ENCODE assay signal across 8 cellular contexts in genomic region chr2:201151127-201152074, GRCh38. TPM values are rescaled to one million over a fixed set of nuclear protein-coding genes. Genes with fewer than 3 reads are reported as not detected.
DNase-seq lines count a peak whose midpoint lies in the region; ATAC-seq, FAIRE-seq and TF ChIP-seq lines count a peak whose summit lies in the region.

No MANE protein-coding gene starts in this region.

- intact Hi-C loops in psoas muscle (cut with DNase I): loop anchor here (5.0 to 10.0 kb wide), 2 partner anchors 34 to 77 kb away; partner anchors contain the start of genes CFLAR (in 1 of the 2), HYCC2 (in 1 of the 2) and NDUFB3 (in 1 of the 2)

- peak overlapping the region; percentile 27 for H3K4me3 Mint-ChIP-seq in activated naive CD4-positive, alpha-beta T cell treated with anti-CD3 and anti-CD28 coated beads, Interleukin-2, amount 50 U/mL, for 24 hours

- peaks cover 49% of the 10 kb centered on the region for H3K4me1 Mint-ChIP-seq in activated naive CD4-positive, alpha-beta T cell treated with anti-CD3 and anti-CD28 coated beads, Interleukin-2, amount 50 U/mL, for 24 hours

- peaks cover 16 to 100% of the 10 kb centered on the region in 2 donors for H3K36me3 ChIP-seq in psoas muscle (ENCODE audit: insufficient read depth in 1 of 2, low read depth in 1 of 2)

- TF ChIP-seq CTCF in psoas muscle (IDR thresholded peaks at IDR 0.05): no peak

- no peaks in the 10 kb centered on the region for H3K27me3 ChIP-seq in psoas muscle (ENCODE audit: insufficient read depth in 3 of 3, low read length in 2 of 3)

- peak overlapping the region; percentile 20 for H3K4me3 ChIP-seq in psoas muscle

- peaks cover 28% of the 10 kb centered on the region for H3K36me3 Mint-ChIP-seq in activated naive CD4-positive, alpha-beta T cell treated with anti-CD3 and anti-CD28 coated beads, Interleukin-2, amount 50 U/mL, for 24 hours

- H3K27me3 Mint-ChIP-seq in activated naive CD4-positive, alpha-beta T cell treated with anti-CD3 and anti-CD28 coated beads, Interleukin-2, amount 50 U/mL, for 24 hours: no peaks in the 10 kb centered on the region

- no peaks in the 10 kb centered on the region for H3K9me3 ChIP-seq in psoas muscle

- peaks cover 42% of the 10 kb centered on the region for H3K4me1 ChIP-seq in psoas muscle

- WGBS in psoas muscle, 3 donors: 64 to 77% (median 72%) methylated on average over 9 of the region's 9 CpGs

- no peak for DNase-seq in activated naive CD4-positive, alpha-beta T cell (lab: John Stamatoyannopoulos, UW)
- DNase-seq in SIG-M5 treated with dmso at 0.1 percent for 504 hours (lab: John Stamatoyannopoulos, UW; ENCODE audit: unreplicated experiment) (peak; percentile 93), epithelial cell of prostate (ENCODE audit: low read depth, low spot score) (no peak), psoas muscle (no peak), frontal cortex (ENCODE audit: low spot score in 2 of 2) (no peak), NCI-H187 (lab: John Stamatoyannopoulos, UW) (no peak)

- H3K27ac ChIP-seq in epithelial cell of prostate (peak overlapping the region; percentile 100), psoas muscle (peak overlapping the region; percentile 76)

- ATAC-seq in HG03095 (IDR thresholded peaks at IDR 0.05; ENCODE audit: unreplicated experiment) (peak; percentile 79), psoas muscle (peak; percentile 20 to 34 (median 26))

- H3K27ac Mint-ChIP-seq in activated naive CD4-positive, alpha-beta T cell treated with anti-CD3 and anti-CD28 coated beads, Interleukin-2, amount 50 U/mL, for 24 hours: peak overlapping the region; percentile 89

- H3K9me3 Mint-ChIP-seq in activated naive CD4-positive, alpha-beta T cell treated with anti-CD3 and anti-CD28 coated beads, Interleukin-2, amount 50 U/mL, for 24 hours: no peaks in the 10 kb centered on the region

- FAIRE-seq in frontal cortex (lab: Jason Lieb, UNC): no peak

RNA-seq across cellular contexts. Expression of gene CASP10, which starts 31.5 kb away (rescaled TPM):
- total RNA-seq in psoas muscle (1 to 10 TPM; 2.3 to 3.8 (median 2.8) TPM), frontal cortex (2.4 TPM)
- polyA plus RNA-seq in psoas muscle: 1 to 10 TPM in 2 of 3 donors, under 1 TPM in 1; 0.90 to 1.3 (median 1.2) TPM

RNA-seq across cellular contexts. Expression of gene CFLAR, which starts 35.4 kb away (rescaled TPM):
- total RNA-seq in psoas muscle: 100 to 1,000 TPM; 180 to 358 (median 346) TPM
- 100 to 1,000 TPM in 2 of 3 donors, 10 to 100 TPM in 1; 84.7 to 340 (median 239) TPM for polyA plus RNA-seq in psoas muscle
- total RNA-seq in frontal cortex: 26.1 TPM
